13 cellular contexts compared by ENCODE assay signal in genomic region chr12:26783133-26783531, GRCh38. TPM values are rescaled to one million over a fixed set of nuclear protein-coding genes. Genes with fewer than 3 reads are reported as not detected.
A peak's percentile ranks its signal among the peaks of the same experiment; 100 is the strongest.
DNase-seq lines count a peak whose midpoint lies in the region; TF ChIP-seq lines count a peak whose summit lies in the region.
"Had no signal": no experiment of that assay in that cellular context is flagged by ENCODE, and none has a peak within 500 bp of the region (broad histone marks: within the 10 kb centered on the region; RNA-seq: fewer than 3 reads in every experiment).

No MANE protein-coding gene starts in this region.

- H3K36me3 Mint-ChIP-seq in type B pancreatic cell, result peaks cover 56% of the 10 kb centered on the region

- H4K20me1 ChIP-seq in Karpas-422 (ENCODE audit: insufficient read depth, low read depth, low read length) (no peaks in the 10 kb centered on the region), osteoblast (ENCODE audit: insufficient read depth, low read length) (no peaks in the 10 kb centered on the region)
- H4K20me1 ChIP-seq: BLaER1 treated with 17β-estradiol and CSF1 and Interleukin-3, amounts not matched to agents 10 nM and 100 nM had no signal

- H3K27ac ChIP-seq in Karpas-422 (ENCODE audit: low read length) (peak overlapping the region; percentile 19; the same call in 1 of the 2 replicates), osteoblast (ENCODE audit: low read depth, low read length) (no peak overlapping the region)
- H3K27ac ChIP-seq: BLaER1 treated with 17β-estradiol and CSF1 and Interleukin-3, amounts not matched to agents 10 nM and 100 nM had no signal

- H3K79me2 ChIP-seq in Karpas-422 (ENCODE audit: low read length) (peaks cover 55% of the 10 kb centered on the region), osteoblast (ENCODE audit: insufficient read depth, low read length) (no peaks in the 10 kb centered on the region)

- peaks cover 6% of the 10 kb centered on the region for H3K4me1 Mint-ChIP-seq in type B pancreatic cell (ENCODE audit: unreplicated experiment)

- no peak overlapping the region for H3K9ac ChIP-seq in Karpas-422 (ENCODE audit: low read length)
- H3K9ac ChIP-seq: BLaER1 treated with 17β-estradiol and CSF1 and Interleukin-3, amounts not matched to agents 10 nM and 100 nM had no signal

- H3K27me3 Mint-ChIP-seq in type B pancreatic cell, result no peaks in the 10 kb centered on the region
- H3K27me3 Mint-ChIP-seq: CD4-positive, alpha-beta T cell had no signal

- peaks cover 5% of the 10 kb centered on the region; the same call in 1 of the 2 replicates for H3K4me1 ChIP-seq in Karpas-422 (ENCODE audit: low read length)
- H3K4me1 ChIP-seq in osteoblast (ENCODE audit: insufficient read depth, low read length), result peaks cover 17% of the 10 kb centered on the region
- H3K4me1 ChIP-seq: BLaER1 treated with 17β-estradiol and CSF1 and Interleukin-3, amounts not matched to agents 10 nM and 100 nM; HAP-1 had no signal

- H3K27ac Mint-ChIP-seq in type B pancreatic cell, result peak overlapping the region; percentile 30
- H3K27ac Mint-ChIP-seq: CD4-positive, alpha-beta T cell had no signal

- no peak overlapping the region for H3K4me3 Mint-ChIP-seq in type B pancreatic cell
- H3K4me3 Mint-ChIP-seq: CD4-positive, alpha-beta T cell had no signal

- no peak for DNase-seq in Karpas-422
- DNase-seq in fibroblast of gingiva (ENCODE audit: low read depth), result peak; percentile 9
- peak; percentile 72 for DNase-seq in osteoblast (ENCODE audit: insufficient read length, low spot score, missing footprints)
- DNase-seq in type B pancreatic cell (ENCODE audit: extremely low spot score, unreplicated experiment), result no peak
- DNase-seq in AML-193 (lab: John Stamatoyannopoulos, UW), result no peak
- DNase-seq in stimulated activated naive CD4-positive, alpha-beta T cell (lab: John Stamatoyannopoulos, UW), result no peak
- DNase-seq in T-helper 9 cell, result no peak
- DNase-seq: 8988T; CD4-positive, alpha-beta T cell; DMS79 treated with DMSO at 0.1 percent for 48 hours; EL had no signal

- H3K9me2 ChIP-seq in Karpas-422 (replicated peaks; ENCODE audit: insufficient read depth, low read length), result no peaks in the 10 kb centered on the region

- peaks cover 16% of the 10 kb centered on the region for H3K9me3 Mint-ChIP-seq in type B pancreatic cell

- no peaks in the 10 kb centered on the region for H3K9me3 ChIP-seq in Karpas-422 (ENCODE audit: low read length)
- H3K9me3 ChIP-seq in osteoblast (ENCODE audit: low read depth, low read length), result no peaks in the 10 kb centered on the region
- H3K9me3 ChIP-seq: HAP-1 had no signal

- H2AFZ ChIP-seq in Karpas-422 (ENCODE audit: low read length), result no peak overlapping the region
- H2AFZ ChIP-seq in osteoblast (ENCODE audit: low read length), result no peak overlapping the region

- TF ChIP-seq CTCF in osteoblast (IDR thresholded peaks at IDR 0.05; ENCODE audit: extremely low read depth, low read depth, low read length) (no peak), type B pancreatic cell (conservative IDR thresholded peaks at IDR 0.05) (no peak)

- no peak overlapping the region for H3K4me3 ChIP-seq in Karpas-422 (ENCODE audit: low read length)
- no peak overlapping the region for H3K4me3 ChIP-seq in osteoblast (ENCODE audit: insufficient read depth, low read length)
- H3K4me3 ChIP-seq: BLaER1 treated with 17β-estradiol and CSF1 and Interleukin-3, amounts not matched to agents 10 nM and 100 nM; HAP-1 had no signal

- H3K27me3 ChIP-seq in Karpas-422 (ENCODE audit: low read length) (no peaks in the 10 kb centered on the region), osteoblast (ENCODE audit: insufficient read depth, low read length) (no peaks in the 10 kb centered on the region)
- H3K27me3 ChIP-seq: BLaER1 treated with 17β-estradiol and CSF1 and Interleukin-3, amounts not matched to agents 10 nM and 100 nM had no signal

- H3K4me2 ChIP-seq in Karpas-422 (ENCODE audit: low read depth, low read length, poor library complexity, severe bottlenecking), result no peak overlapping the region
- H3K4me2 ChIP-seq in osteoblast (ENCODE audit: insufficient read depth, low read length), result no peak overlapping the region
- H3K4me2 ChIP-seq: BLaER1 treated with 17β-estradiol and CSF1 and Interleukin-3, amounts not matched to agents 10 nM and 100 nM had no signal

- H3K36me3 ChIP-seq in Karpas-422 (ENCODE audit: insufficient read depth, low read length), result peaks cover 14% of the 10 kb centered on the region
- H3K36me3 ChIP-seq in osteoblast (ENCODE audit: insufficient read depth, low read length), result no peaks in the 10 kb centered on the region
- H3K36me3 ChIP-seq: HAP-1 had no signal

RNA-seq across cellular contexts. Expression of gene ITPR2, which starts 49.9 kb away (rescaled TPM):
- 80.0 and 128 TPM in 2 replicates for total RNA-seq in Karpas-422 (2014; rRNA removed; shearing (Covaris generic); ENCODE audit: low replicate concordance)
- total RNA-seq in osteoblast, result 19.2 and 21.2 TPM in 2 replicates
- total RNA-seq in type B pancreatic cell (ENCODE audit: low replicate concordance), result 33.7 and 80.6 TPM in 2 replicates

Comparison
In these comparisons a context has a peak if more than half of its experiments do, and no peak if none do; other contexts are left out.
1. DNase-seq: peak in fibroblast of gingiva (single experiment) and osteoblast (single experiment); none in Karpas-422 (single experiment), type B pancreatic cell (single experiment), AML-193 (0 of 2), stimulated activated naive CD4-positive, alpha-beta T cell (0 of 6) and T-helper 9 cell (single experiment).